16 cellular contexts compared by ENCODE assay signal in the genomic region with DNA sequence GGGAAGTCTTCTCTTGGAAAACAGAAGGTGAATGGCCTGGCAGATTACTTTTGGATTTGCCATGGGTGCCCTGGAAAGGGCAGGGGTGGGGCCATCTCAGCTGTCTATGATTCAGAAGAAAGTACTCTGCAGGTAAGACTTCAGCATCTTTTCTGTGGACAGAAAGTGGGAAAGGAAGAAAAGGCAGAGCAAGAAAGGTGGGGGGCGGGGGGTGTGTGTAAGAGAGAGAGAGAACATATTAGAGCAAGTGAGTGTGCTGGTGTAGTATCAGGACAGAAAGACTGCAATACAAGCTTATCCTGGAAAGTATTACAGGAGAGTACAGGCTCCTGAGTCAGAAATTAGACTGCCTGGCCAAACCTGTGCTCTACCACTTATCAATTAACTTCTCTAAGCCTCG. TPM values are rescaled to one million over a fixed set of nuclear protein-coding genes. Genes with fewer than 3 reads are reported as not detected.
"Had no signal": no experiment of that assay in that cellular context is flagged by ENCODE, and none has a peak within 500 bp of the region (broad histone marks: within the 10 kb centered on the region; RNA-seq: fewer than 3 reads in every experiment).

No MANE protein-coding gene starts in this region.

- H3K9me3 ChIP-seq: heart right ventricle, left ventricle myocardium inferior, pancreas, thyroid gland had no signal

- H3K36me3 ChIP-seq: brain microvascular endothelial cell, heart right ventricle, left ventricle myocardium inferior, pancreas, thyroid gland had no signal

- H3K27me3 Mint-ChIP-seq: activated B cell treated with CpG ODN at 0.5 μM for 24 hours had no signal

- ATAC-seq: heart right ventricle, pancreas had no signal

- H3K4me3 ChIP-seq: heart right ventricle, left ventricle myocardium inferior, pancreas, thyroid gland had no signal

- DNase-seq: activated B cell treated with CpG ODN at 0.5 μM for 24 hours; activated gamma-delta T cell; amniotic stem cell; brain microvascular endothelial cell; heart right ventricle; islet precursor cell; left ventricle myocardium inferior; mesenchymal stem cell; pancreas; retina; stimulated activated CD4-positive, alpha-beta T cell treated with anti-CD3 and anti-CD28 coated beads, Interleukin-4, amount 100 ng/mL, for 4 hours; T-helper 2 cell; thyroid gland had no signal

- H3K4me3 Mint-ChIP-seq: activated B cell treated with CpG ODN at 0.5 μM for 24 hours had no signal

- H3K4me1 ChIP-seq: pancreas had no signal

- H3K9me3 Mint-ChIP-seq: activated B cell treated with CpG ODN at 0.5 μM for 24 hours, nephron progenitor cell had no signal

- H3K27me3 ChIP-seq: brain microvascular endothelial cell, pancreas, thyroid gland had no signal

- H3K27ac ChIP-seq: brain microvascular endothelial cell, heart right ventricle, left ventricle myocardium inferior, pancreas, thyroid gland had no signal

- H3K27ac Mint-ChIP-seq: activated B cell treated with CpG ODN at 0.5 μM for 24 hours had no signal

RNA-seq across cellular contexts. Expression of gene TAGLN3, which starts 5.5 kb away (rescaled TPM):
- total RNA-seq: activated B cell treated with CpG ODN at 0.5 μM for 24 hours, chondrocyte, dermis microvascular lymphatic vessel endothelial cell had no signal

RNA-seq across cellular contexts. Expression of gene TMPRSS7, which starts 30.3 kb away (rescaled TPM):
- total RNA-seq: activated B cell treated with CpG ODN at 0.5 μM for 24 hours, chondrocyte, dermis microvascular lymphatic vessel endothelial cell, heart right ventricle, left ventricle myocardium inferior had no signal
- polyA plus RNA-seq: heart right ventricle, pancreas had no signal
